In the genomic region with DNA sequence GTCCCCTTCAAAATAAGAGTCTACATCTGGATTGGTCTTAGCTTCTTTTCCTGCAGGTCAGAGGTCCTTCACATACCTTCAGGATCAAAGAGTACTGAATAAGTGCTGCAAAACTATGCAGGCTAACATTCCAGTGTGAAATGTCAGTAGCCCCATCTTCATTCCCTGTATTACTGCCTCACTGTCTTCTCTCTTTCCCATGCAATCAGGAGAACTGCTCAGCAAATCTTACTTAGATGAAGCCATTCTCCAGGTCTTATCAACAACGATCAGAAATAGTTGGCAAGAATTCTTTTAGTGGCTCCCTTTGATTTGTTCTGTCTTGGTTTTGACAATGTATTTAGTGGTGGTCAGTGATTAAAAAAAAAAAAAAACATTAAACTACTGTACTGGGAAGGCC, we compare ENCODE assay signal across 26 cellular contexts. TPM values are rescaled to one million over a fixed set of nuclear protein-coding genes. Genes with fewer than 3 reads are reported as not detected.
"Had no signal": no experiment of that assay in that cellular context is flagged by ENCODE, and none has a peak within 500 bp of the region (broad histone marks: within the 10 kb centered on the region; RNA-seq: fewer than 3 reads in every experiment).

No MANE protein-coding gene starts in this region.

- H3K4me1 ChIP-seq: heart left ventricle, left ventricle myocardium inferior, lower lobe of right lung had no signal

- H3K4me3 Mint-ChIP-seq: memory B cell; naive thymus-derived CD4-positive, alpha-beta T cell had no signal

- H3K4me3 ChIP-seq: dorsolateral prefrontal cortex, heart left ventricle, left ventricle myocardium inferior, lower lobe of right lung, skin epidermis had no signal

- H3K27ac ChIP-seq: dorsolateral prefrontal cortex, heart left ventricle, left ventricle myocardium inferior, lower lobe of right lung, neutrophil, skin epidermis had no signal

- H3K27ac Mint-ChIP-seq: memory B cell; naive thymus-derived CD4-positive, alpha-beta T cell had no signal

- ATAC-seq: esophagus mucosa; heart left ventricle; left cardiac atrium; lower lobe of right lung; naive thymus-derived CD4-positive, alpha-beta T cell; sciatic nerve had no signal

- H3K36me3 ChIP-seq: heart left ventricle, left ventricle myocardium inferior, lower lobe of right lung, neutrophil had no signal

- H3K9me3 ChIP-seq: lower lobe of right lung, neutrophil had no signal

- H3K27me3 Mint-ChIP-seq: memory B cell had no signal

- H3K27me3 ChIP-seq: dorsolateral prefrontal cortex, heart left ventricle, neutrophil had no signal

- H3K4me1 Mint-ChIP-seq: memory B cell; naive thymus-derived CD4-positive, alpha-beta T cell had no signal

- DNase-seq: cortex of kidney; dorsolateral prefrontal cortex; effector CD8-positive, alpha-beta T cell; heart left ventricle; hippocampal formation; left cardiac atrium; left ventricle myocardium inferior; lower lobe of right lung; midbrain; naive thymus-derived CD4-positive, alpha-beta T cell; posterior cingulate gyrus; stimulated activated CD4-positive, alpha-beta T cell treated with anti-CD3 and anti-CD28 coated beads, Interleukin-2, amount 100 ng/mL, for 24 hours; stimulated activated naive CD4-positive, alpha-beta T cell treated with Interleukin-2 at 50 U/mL for 16 hours; trophoblast cell had no signal

- H3K36me3 Mint-ChIP-seq: memory B cell; naive thymus-derived CD4-positive, alpha-beta T cell had no signal

RNA-seq across cellular contexts. Expression of gene IQCM, which starts 26.0 kb away (rescaled TPM):
- total RNA-seq: esophagus mucosa; fibroblast of lung; frontal cortex; glomerular endothelial cell; heart left ventricle; left cardiac atrium; left ventricle myocardium inferior; lower lobe of right lung; naive thymus-derived CD4-positive, alpha-beta T cell; osteoblast; pulmonary artery endothelial cell; sciatic nerve had no signal
- polyA plus RNA-seq: fibroblast of lung; heart left ventricle; keratinocyte; naive thymus-derived CD4-positive, alpha-beta T cell; neural cell had no signal
